Comparison of ENCODE assay signal across 11 cellular contexts in the genomic region with DNA sequence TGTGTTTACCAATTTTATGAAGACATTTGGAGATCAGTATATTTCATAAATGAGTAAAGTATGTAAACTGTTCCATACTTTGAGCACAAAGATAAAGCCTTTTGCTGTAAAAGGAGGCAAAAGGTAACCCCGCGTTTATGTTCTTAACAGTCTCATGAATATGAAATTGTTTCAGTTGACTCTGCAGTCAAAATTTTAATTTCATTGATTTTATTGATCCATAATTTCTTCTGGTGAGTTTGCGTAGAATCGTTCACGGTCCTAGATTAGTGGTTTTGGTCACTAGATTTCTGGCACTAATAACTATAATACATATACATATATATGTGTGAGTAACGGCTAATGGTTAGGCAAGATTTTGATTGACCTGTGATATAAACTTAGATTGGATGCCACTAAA. TPM values are rescaled to one million over a fixed set of nuclear protein-coding genes. Genes with fewer than 3 reads are reported as not detected.
DNase-seq lines count a peak whose midpoint lies in the region; ATAC-seq and TF ChIP-seq lines count a peak whose summit lies in the region.
"Had no signal": no experiment of that assay in that cellular context is flagged by ENCODE, and none has a peak within 500 bp of the region (broad histone marks: within the 10 kb centered on the region; RNA-seq: fewer than 3 reads in every experiment).

No MANE protein-coding gene starts in this region.

- no peak for TF ChIP-seq POLR2A in ovary (IDR thresholded peaks at IDR 0.05)

- peaks cover 6% of the 10 kb centered on the region for H3K36me3 Mint-ChIP-seq in activated CD8-positive, alpha-beta memory T cell treated with anti-CD3 and anti-CD28 coated beads, Interleukin-2, amount 10 ng/mL, durations not matched to agents 7 days and 5 days

- no peaks in the 10 kb centered on the region for H3F3A ChIP-seq in smooth muscle cell (ENCODE audit: low read depth)

- 77% methylated on average over 6 of the region's 6 CpGs for WGBS in smooth muscle cell (ENCODE audit: low lambda C conversion rate)
- WGBS in ovary, 3 donors: 60 to 68% (median 62%) methylated on average over 6 of the region's 6 CpGs

- H3K27me3 ChIP-seq in smooth muscle cell (ENCODE audit: low read depth) (no peaks in the 10 kb centered on the region), ovary (no peaks in the 10 kb centered on the region)

- H3K9me3 ChIP-seq in smooth muscle cell (replicated peaks; ENCODE audit: low read depth) (no peaks in the 10 kb centered on the region), ovary (no peaks in the 10 kb centered on the region)

- no peak for TF ChIP-seq EP300 in ovary (IDR thresholded peaks at IDR 0.05)

- H3K9ac ChIP-seq in smooth muscle cell (ENCODE audit: low read depth): peak overlapping the region; percentile 43

- H3K36me3 ChIP-seq in smooth muscle cell (ENCODE audit: low read depth) (no peaks in the 10 kb centered on the region), ovary (no peaks in the 10 kb centered on the region)

- H3K79me2 ChIP-seq in smooth muscle cell (ENCODE audit: low read depth): peaks cover 57% of the 10 kb centered on the region

- intact Hi-C loops in ovary (cut with DNase I): no loop called here

- H2AFZ ChIP-seq in smooth muscle cell (ENCODE audit: low read depth): no peak overlapping the region

- CTCF ChIA-PET in activated CD8-positive, alpha-beta memory T cell treated with anti-CD3 and anti-CD28 coated beads, Interleukin-2, amount 10 ng/mL, durations not matched to agents 7 days and 5 days (lab: Charles Lee): no interaction called here

- H3K4me1 ChIP-seq in smooth muscle cell (ENCODE audit: low read depth) (no peaks in the 10 kb centered on the region), ovary (ENCODE audit: insufficient read depth) (peaks cover 3% of the 10 kb centered on the region)

- peak overlapping the region; percentile 72 for H3K4me3 ChIP-seq in WI38 (ENCODE audit: low read depth, low read length)
- H3K4me3 ChIP-seq in fibroblast of villous mesenchyme (ENCODE audit: low read depth, low read length): peak overlapping the region; percentile 77
- peak overlapping the region; percentile 77 for H3K4me3 ChIP-seq in smooth muscle cell
- H3K4me3 ChIP-seq in ovary: no peak overlapping the region

- no peak overlapping the region for H3K27ac Mint-ChIP-seq in activated CD8-positive, alpha-beta memory T cell treated with anti-CD3 and anti-CD28 coated beads, Interleukin-2, amount 10 ng/mL, durations not matched to agents 7 days and 5 days

- peaks cover 60% of the 10 kb centered on the region for H4K20me1 ChIP-seq in smooth muscle cell (ENCODE audit: low read depth)

- TF ChIP-seq CTCF in WI38 (IDR thresholded peaks at IDR 0.05; ENCODE audit: low read depth, low read length) (no peak), fibroblast of villous mesenchyme (IDR thresholded peaks at IDR 0.05; ENCODE audit: insufficient read depth, low read depth, low read length) (no peak), smooth muscle cell (IDR thresholded peaks at IDR 0.05; ENCODE audit: borderline replicate concordance, insufficient read depth, poor library complexity, severe bottlenecking) (no peak), ovary (IDR thresholded peaks at IDR 0.05) (no peak)

- H3K27me3 Mint-ChIP-seq in activated CD8-positive, alpha-beta memory T cell treated with anti-CD3 and anti-CD28 coated beads, Interleukin-2, amount 10 ng/mL, durations not matched to agents 7 days and 5 days: no peaks in the 10 kb centered on the region

- no peak for DNase-seq in activated CD8-positive, alpha-beta memory T cell treated with anti-CD3 and anti-CD28 coated beads, Interleukin-2, amount 10 ng/mL, durations not matched to agents 7 days and 5 days
- no peak for DNase-seq in activated CD8-positive, alpha-beta memory T cell treated with anti-CD3 and anti-CD28 coated beads, Interleukin-2, amount 50 U/mL, for 4 hours
- DNase-seq in fibroblast of villous mesenchyme (ENCODE audit: low read depth) (no peak), smooth muscle cell (lab: John Stamatoyannopoulos, UW; ENCODE audit: unreplicated experiment) (no peak), HUDEP-2 (lab: John Stamatoyannopoulos, UW; ENCODE audit: unreplicated experiment in 76 of 76) (no peak), ovary (no peak), DMS114 treated with DMSO at 0.1 percent for 48 hours (lab: John Stamatoyannopoulos, UW; ENCODE audit: unreplicated experiment) (no peak)
- DNase-seq: AML-193; stimulated activated CD4-positive, alpha-beta T cell treated with anti-CD3 and anti-CD28 coated beads, Interleukin-12 subunit alpha, Interleukin-12 subunit beta, amount 100 ng/mL, for 4 hours had no signal

- peaks cover 49% of the 10 kb centered on the region for H3K4me1 Mint-ChIP-seq in activated CD8-positive, alpha-beta memory T cell treated with anti-CD3 and anti-CD28 coated beads, Interleukin-2, amount 10 ng/mL, durations not matched to agents 7 days and 5 days

- peak overlapping the region; percentile 80 for H3K4me2 ChIP-seq in smooth muscle cell

- no peak for ATAC-seq in activated CD8-positive, alpha-beta memory T cell treated with anti-CD3 and anti-CD28 coated beads, Interleukin-2, amount 10 ng/mL, durations not matched to agents 7 days and 5 days
- ATAC-seq: esophagus mucosa had no signal

- no peak overlapping the region for H3K27ac ChIP-seq in smooth muscle cell (ENCODE audit: low read depth)
- no peak overlapping the region for H3K27ac ChIP-seq in ovary

- H3K4me3 Mint-ChIP-seq in activated CD8-positive, alpha-beta memory T cell treated with anti-CD3 and anti-CD28 coated beads, Interleukin-2, amount 10 ng/mL, durations not matched to agents 7 days and 5 days: peak overlapping the region; percentile 98

- H3K9me3 Mint-ChIP-seq in activated CD8-positive, alpha-beta memory T cell treated with anti-CD3 and anti-CD28 coated beads, Interleukin-2, amount 10 ng/mL, durations not matched to agents 7 days and 5 days (ENCODE audit: low read depth): no peaks in the 10 kb centered on the region

RNA-seq across cellular contexts. Expression of gene FMR1, which starts 1.9 kb away (rescaled TPM):
- 10 to 100 TPM; 50.4 to 55.1 TPM for total RNA-seq in activated CD8-positive, alpha-beta memory T cell treated with anti-CD3 and anti-CD28 coated beads, Interleukin-2, amount 10 ng/mL, durations not matched to agents 7 days and 5 days
- total RNA-seq in fibroblast of villous mesenchyme (27.6 and 28.7 TPM in 2 replicates), smooth muscle cell (35.3 and 52.2 TPM in 2 replicates), ovary (10 to 100 TPM; 43.1 to 65.2 (median 47.1) TPM)
- polyA plus RNA-seq in smooth muscle cell (13.9 and 25.1 TPM in 2 replicates), ovary (10 to 100 TPM; 27.1 to 37.6 TPM)
